ENCODE assay signal across 18 cellular contexts in genomic region chr5:68299105-68299504, GRCh38.
"Had no signal": no experiment of that assay in that cellular context is flagged by ENCODE, and none has a peak within 500 bp of the region (broad histone marks: within the 10 kb centered on the region; RNA-seq: fewer than 3 reads in every experiment).

No MANE protein-coding gene starts in this region.

- H3K27me3 ChIP-seq: adrenal gland, esophagus squamous epithelium, upper lobe of right lung had no signal

- H3K27me3 Mint-ChIP-seq: activated CD4-positive, alpha-beta T cell treated with anti-CD3 and anti-CD28 coated beads, Interleukin-2, amount 10 ng/mL, durations not matched to agents 24 days and 14 days; stimulated activated naive CD8-positive, alpha-beta T cell treated with anti-CD3 and anti-CD28 coated beads, Interleukin-15, amount 100 ng/mL, for 72 hours had no signal

- H3K27ac ChIP-seq: adrenal gland, coronary artery, esophagus squamous epithelium, left ventricle myocardium inferior, thoracic aorta, upper lobe of right lung had no signal

- H3K4me3 Mint-ChIP-seq: activated CD4-positive, alpha-beta T cell treated with anti-CD3 and anti-CD28 coated beads, Interleukin-2, amount 10 ng/mL, durations not matched to agents 24 days and 14 days; activated CD8-positive, alpha-beta T cell treated with anti-CD3 and anti-CD28 coated beads, Interleukin-2, amount 10 ng/mL, durations not matched to agents 7 days and 5 days; stimulated activated naive CD8-positive, alpha-beta T cell treated with anti-CD3 and anti-CD28 coated beads, Interleukin-15, amount 100 ng/mL, for 72 hours; WTC11 had no signal

- H3K9me3 ChIP-seq: adrenal gland, esophagus squamous epithelium, left ventricle myocardium inferior, thoracic aorta, upper lobe of right lung had no signal

- H3K27ac Mint-ChIP-seq: activated CD4-positive, alpha-beta T cell treated with anti-CD3 and anti-CD28 coated beads, Interleukin-2, amount 10 ng/mL, durations not matched to agents 24 days and 14 days; activated CD8-positive, alpha-beta T cell treated with anti-CD3 and anti-CD28 coated beads, Interleukin-2, amount 10 ng/mL, durations not matched to agents 7 days and 5 days; stimulated activated naive CD8-positive, alpha-beta T cell treated with anti-CD3 and anti-CD28 coated beads, Interleukin-15, amount 100 ng/mL, for 72 hours; WTC11 had no signal

- DNase-seq: activated CD4-positive, alpha-beta T cell treated with anti-CD3 and anti-CD28 coated beads, Interleukin-2, amount 10 ng/mL, durations not matched to agents 24 days and 14 days; activated CD8-positive, alpha-beta memory T cell treated with anti-CD3 and anti-CD28 coated beads, Interleukin-2, amount 50 U/mL, for 4 hours; activated CD8-positive, alpha-beta T cell treated with anti-CD3 and anti-CD28 coated beads, Interleukin-2, amount 10 ng/mL, durations not matched to agents 7 days and 5 days; activated naive CD4-positive, alpha-beta T cell treated with Interleukin-2 at 50 U/mL for 16 hours; adrenal gland; caudate nucleus; effector CD4-positive, alpha-beta T cell; esophagus squamous epithelium; hippocampal formation; left ventricle myocardium inferior; mesenchymal stem cell; stimulated activated naive CD8-positive, alpha-beta T cell treated with anti-CD3 and anti-CD28 coated beads, Interleukin-15, amount 100 ng/mL, for 72 hours; T-helper 2 cell; upper lobe of right lung had no signal

- ATAC-seq: activated CD8-positive, alpha-beta T cell treated with anti-CD3 and anti-CD28 coated beads, Interleukin-2, amount 10 ng/mL, durations not matched to agents 7 days and 5 days; sciatic nerve; stimulated activated naive CD8-positive, alpha-beta T cell treated with anti-CD3 and anti-CD28 coated beads, Interleukin-15, amount 100 ng/mL, for 72 hours; upper lobe of right lung; WTC11 had no signal

- H3K4me3 ChIP-seq: adrenal gland, coronary artery, esophagus squamous epithelium, left ventricle myocardium inferior, thoracic aorta, upper lobe of right lung had no signal

- H3K9me3 Mint-ChIP-seq: activated CD4-positive, alpha-beta T cell treated with anti-CD3 and anti-CD28 coated beads, Interleukin-2, amount 10 ng/mL, durations not matched to agents 24 days and 14 days; stimulated activated naive CD8-positive, alpha-beta T cell treated with anti-CD3 and anti-CD28 coated beads, Interleukin-15, amount 100 ng/mL, for 72 hours; WTC11 had no signal
